ENCODE assay signal across 2 cellular contexts in genomic region chr13:21606251-21606650, GRCh38.
TF ChIP-seq lines count a peak whose summit lies in the region.

No MANE protein-coding gene starts in this region.

TF ChIP-seq in HepG2, 621 proteins besides CTCF, POLR2A, EP300 and RAD21:
- TF ChIP-seq HIC2 (CRISPR knock-in tag; IDR thresholded peaks at IDR 0.05; ENCODE audit: low read depth) = no peak
- TF ChIP-seq ZBTB4 (CRISPR knock-in tag; IDR thresholded peaks at IDR 0.05; ENCODE audit: borderline replicate concordance) = no peak
- TF ChIP-seq, protein P1, sequence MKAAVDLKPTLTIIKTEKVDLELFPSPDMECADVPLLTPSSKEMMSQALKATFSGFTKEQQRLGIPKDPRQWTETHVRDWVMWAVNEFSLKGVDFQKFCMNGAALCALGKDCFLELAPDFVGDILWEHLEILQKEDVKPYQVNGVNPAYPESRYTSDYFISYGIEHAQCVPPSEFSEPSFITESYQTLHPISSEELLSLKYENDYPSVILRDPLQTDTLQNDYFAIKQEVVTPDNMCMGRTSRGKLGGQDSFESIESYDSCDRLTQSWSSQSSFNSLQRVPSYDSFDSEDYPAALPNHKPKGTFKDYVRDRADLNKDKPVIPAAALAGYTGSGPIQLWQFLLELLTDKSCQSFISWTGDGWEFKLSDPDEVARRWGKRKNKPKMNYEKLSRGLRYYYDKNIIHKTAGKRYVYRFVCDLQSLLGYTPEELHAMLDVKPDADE (CRISPR knock-in tag; IDR thresholded peaks at IDR 0.05) = no peak
- no peak for TF ChIP-seq ZNF18 (CRISPR knock-in tag; IDR thresholded peaks at IDR 0.05; ENCODE audit: insufficient replicate concordance)
- TF ChIP-seq ESRRA (CRISPR knock-in tag; IDR thresholded peaks at IDR 0.05; ENCODE audit: low read depth) = no peak
- no peak for TF ChIP-seq ZNF607 (CRISPR knock-in tag; IDR thresholded peaks at IDR 0.05; ENCODE audit: borderline replicate concordance)
- TF ChIP-seq ZFP36 (IDR thresholded peaks at IDR 0.05; ENCODE audit: borderline replicate concordance, low read depth, low read length, partially characterized antibody) = no peak
- TF ChIP-seq ZNF33A (CRISPR knock-in tag; IDR thresholded peaks at IDR 0.05; ENCODE audit: borderline replicate concordance) = no peak
- no peak for TF ChIP-seq ZNF83 (CRISPR knock-in tag; IDR thresholded peaks at IDR 0.05; ENCODE audit: borderline replicate concordance)
- TF ChIP-seq SMYD3 (CRISPR knock-in tag; IDR thresholded peaks at IDR 0.05) = no peak
- TF ChIP-seq ZNF431 (CRISPR knock-in tag; IDR thresholded peaks at IDR 0.05; ENCODE audit: borderline replicate concordance, low read depth) = no peak
- TF ChIP-seq FLYWCH1 (CRISPR knock-in tag; IDR thresholded peaks at IDR 0.05) = no peak
- no peak for TF ChIP-seq ZNF337 (CRISPR knock-in tag; IDR thresholded peaks at IDR 0.05; ENCODE audit: borderline replicate concordance, low read depth)
- no peak for TF ChIP-seq WIZ (CRISPR knock-in tag; IDR thresholded peaks at IDR 0.05)
- TF ChIP-seq BHLHE40 (IDR thresholded peaks at IDR 0.05; ENCODE audit: low read length) = no peak
- no peak for TF ChIP-seq RBFOX2 (IDR thresholded peaks at IDR 0.05; ENCODE audit: low read depth, low read length)
- no peak for TF ChIP-seq DMAP1 (CRISPR knock-in tag; IDR thresholded peaks at IDR 0.05)
- TF ChIP-seq, protein P2, sequence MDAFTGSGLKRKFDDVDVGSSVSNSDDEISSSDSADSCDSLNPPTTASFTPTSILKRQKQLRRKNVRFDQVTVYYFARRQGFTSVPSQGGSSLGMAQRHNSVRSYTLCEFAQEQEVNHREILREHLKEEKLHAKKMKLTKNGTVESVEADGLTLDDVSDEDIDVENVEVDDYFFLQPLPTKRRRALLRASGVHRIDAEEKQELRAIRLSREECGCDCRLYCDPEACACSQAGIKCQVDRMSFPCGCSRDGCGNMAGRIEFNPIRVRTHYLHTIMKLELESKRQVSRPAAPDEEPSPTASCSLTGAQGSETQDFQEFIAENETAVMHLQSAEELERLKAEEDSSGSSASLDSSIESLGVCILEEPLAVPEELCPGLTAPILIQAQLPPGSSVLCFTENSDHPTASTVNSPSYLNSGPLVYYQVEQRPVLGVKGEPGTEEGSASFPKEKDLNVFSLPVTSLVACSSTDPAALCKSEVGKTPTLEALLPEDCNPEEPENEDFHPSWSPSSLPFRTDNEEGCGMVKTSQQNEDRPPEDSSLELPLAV (CRISPR knock-in tag; conservative IDR thresholded peaks at IDR 0.05; ENCODE audit: low read depth) = no peak

TF ChIP-seq in K562, 482 proteins besides CTCF, POLR2A, EP300 and RAD21:
- TF ChIP-seq MYBL2 (IDR thresholded peaks at IDR 0.05; ENCODE audit: low read depth) = no peak
- TF ChIP-seq MYBL2 (CRISPR knock-in tag; IDR thresholded peaks at IDR 0.05; ENCODE audit: borderline replicate concordance) = no peak
- no peak for TF ChIP-seq MTA1 (IDR thresholded peaks at IDR 0.05; ENCODE audit: borderline replicate concordance)
- no peak for TF ChIP-seq GABPB1 (CRISPR knock-in tag; IDR thresholded peaks at IDR 0.05)
- no peak for TF ChIP-seq SIN3B (IDR thresholded peaks at IDR 0.05; ENCODE audit: low read depth)
- no peak for TF ChIP-seq ELK1 (CRISPR knock-in tag; IDR thresholded peaks at IDR 0.05)
- no peak for TF ChIP-seq BRD9 (IDR thresholded peaks at IDR 0.05; ENCODE audit: low read depth, partially characterized antibody)
- TF ChIP-seq HNRNPK (IDR thresholded peaks at IDR 0.05; ENCODE audit: low read depth, low read length, poor library complexity, severe bottlenecking) = no peak
- TF ChIP-seq, protein P3, sequence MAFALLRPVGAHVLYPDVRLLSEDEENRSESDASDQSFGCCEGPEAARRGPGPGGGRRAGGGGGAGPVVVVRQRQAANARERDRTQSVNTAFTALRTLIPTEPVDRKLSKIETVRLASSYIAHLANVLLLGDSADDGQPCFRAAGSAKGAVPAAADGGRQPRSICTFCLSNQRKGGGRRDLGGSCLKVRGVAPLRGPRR (CRISPR knock-in tag; IDR thresholded peaks at IDR 0.05) = no peak
- TF ChIP-seq NFIX (CRISPR knock-in tag; IDR thresholded peaks at IDR 0.05; ENCODE audit: low read depth) = no peak
- TF ChIP-seq ZBTB34 (CRISPR knock-in tag; IDR thresholded peaks at IDR 0.05) = no peak
- no peak for TF ChIP-seq RBM25 (IDR thresholded peaks at IDR 0.05; ENCODE audit: low read depth, low read length, severe bottlenecking)
- no peak for TF ChIP-seq E2F3 (CRISPR knock-in tag; IDR thresholded peaks at IDR 0.05)
- TF ChIP-seq, protein P4, sequence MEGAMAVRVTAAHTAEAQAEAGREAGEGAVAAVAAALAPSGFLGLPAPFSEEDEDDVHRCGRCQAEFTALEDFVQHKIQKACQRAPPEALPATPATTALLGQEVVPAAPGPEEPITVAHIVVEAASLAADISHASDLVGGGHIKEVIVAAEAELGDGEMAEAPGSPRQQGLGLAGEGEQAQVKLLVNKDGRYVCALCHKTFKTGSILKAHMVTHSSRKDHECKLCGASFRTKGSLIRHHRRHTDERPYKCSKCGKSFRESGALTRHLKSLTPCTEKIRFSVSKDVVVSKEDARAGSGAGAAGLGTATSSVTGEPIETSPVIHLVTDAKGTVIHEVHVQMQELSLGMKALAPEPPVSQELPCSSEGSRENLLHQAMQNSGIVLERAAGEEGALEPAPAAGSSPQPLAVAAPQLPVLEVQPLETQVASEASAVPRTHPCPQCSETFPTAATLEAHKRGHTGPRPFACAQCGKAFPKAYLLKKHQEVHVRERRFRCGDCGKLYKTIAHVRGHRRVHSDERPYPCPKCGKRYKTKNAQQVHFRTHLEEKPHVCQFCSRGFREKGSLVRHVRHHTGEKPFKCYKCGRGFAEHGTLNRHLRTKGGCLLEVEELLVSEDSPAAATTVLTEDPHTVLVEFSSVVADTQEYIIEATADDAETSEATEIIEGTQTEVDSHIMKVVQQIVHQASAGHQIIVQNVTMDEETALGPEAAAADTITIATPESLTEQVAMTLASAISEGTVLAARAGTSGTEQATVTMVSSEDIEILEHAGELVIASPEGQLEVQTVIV (CRISPR knock-in tag; IDR thresholded peaks at IDR 0.05; ENCODE audit: borderline replicate concordance) = no peak
- TF ChIP-seq, protein P5, sequence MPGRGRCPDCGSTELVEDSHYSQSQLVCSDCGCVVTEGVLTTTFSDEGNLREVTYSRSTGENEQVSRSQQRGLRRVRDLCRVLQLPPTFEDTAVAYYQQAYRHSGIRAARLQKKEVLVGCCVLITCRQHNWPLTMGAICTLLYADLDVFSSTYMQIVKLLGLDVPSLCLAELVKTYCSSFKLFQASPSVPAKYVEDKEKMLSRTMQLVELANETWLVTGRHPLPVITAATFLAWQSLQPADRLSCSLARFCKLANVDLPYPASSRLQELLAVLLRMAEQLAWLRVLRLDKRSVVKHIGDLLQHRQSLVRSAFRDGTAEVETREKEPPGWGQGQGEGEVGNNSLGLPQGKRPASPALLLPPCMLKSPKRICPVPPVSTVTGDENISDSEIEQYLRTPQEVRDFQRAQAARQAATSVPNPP (IDR thresholded peaks at IDR 0.05; ENCODE audit: borderline replicate concordance, insufficient read depth, insufficient read length) = no peak
- no peak for TF ChIP-seq ZNF431 (CRISPR knock-in tag; IDR thresholded peaks at IDR 0.05)
- TF ChIP-seq TBL1XR1 (IDR thresholded peaks at IDR 0.05; ENCODE audit: low read length in 2 of 2) = no peak
- no peak for TF ChIP-seq ILK (tag; IDR thresholded peaks at IDR 0.05; ENCODE audit: borderline replicate concordance, low read depth)
- TF ChIP-seq RBBP5 (IDR thresholded peaks at IDR 0.05; ENCODE audit: borderline replicate concordance, insufficient read depth, low read length, poor library complexity, severe bottlenecking) = no peak
- TF ChIP-seq, protein P6, sequence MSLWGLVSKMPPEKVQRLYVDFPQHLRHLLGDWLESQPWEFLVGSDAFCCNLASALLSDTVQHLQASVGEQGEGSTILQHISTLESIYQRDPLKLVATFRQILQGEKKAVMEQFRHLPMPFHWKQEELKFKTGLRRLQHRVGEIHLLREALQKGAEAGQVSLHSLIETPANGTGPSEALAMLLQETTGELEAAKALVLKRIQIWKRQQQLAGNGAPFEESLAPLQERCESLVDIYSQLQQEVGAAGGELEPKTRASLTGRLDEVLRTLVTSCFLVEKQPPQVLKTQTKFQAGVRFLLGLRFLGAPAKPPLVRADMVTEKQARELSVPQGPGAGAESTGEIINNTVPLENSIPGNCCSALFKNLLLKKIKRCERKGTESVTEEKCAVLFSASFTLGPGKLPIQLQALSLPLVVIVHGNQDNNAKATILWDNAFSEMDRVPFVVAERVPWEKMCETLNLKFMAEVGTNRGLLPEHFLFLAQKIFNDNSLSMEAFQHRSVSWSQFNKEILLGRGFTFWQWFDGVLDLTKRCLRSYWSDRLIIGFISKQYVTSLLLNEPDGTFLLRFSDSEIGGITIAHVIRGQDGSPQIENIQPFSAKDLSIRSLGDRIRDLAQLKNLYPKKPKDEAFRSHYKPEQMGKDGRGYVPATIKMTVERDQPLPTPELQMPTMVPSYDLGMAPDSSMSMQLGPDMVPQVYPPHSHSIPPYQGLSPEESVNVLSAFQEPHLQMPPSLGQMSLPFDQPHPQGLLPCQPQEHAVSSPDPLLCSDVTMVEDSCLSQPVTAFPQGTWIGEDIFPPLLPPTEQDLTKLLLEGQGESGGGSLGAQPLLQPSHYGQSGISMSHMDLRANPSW (CRISPR knock-in tag; IDR thresholded peaks at IDR 0.05) = no peak
